1 cellular context compared by ENCODE assay signal in genomic region chr17:41891135-41892065, GRCh38.
TF ChIP-seq lines count a peak whose summit lies in the region.

No MANE protein-coding gene starts in this region.

TF ChIP-seq in HepG2, 621 proteins besides CTCF, POLR2A, EP300 and RAD21 (continued from another document):
- TF ChIP-seq ZFP91 (CRISPR knock-in tag; IDR thresholded peaks at IDR 0.05; ENCODE audit: borderline replicate concordance) (no peak), ZBTB33 (CRISPR knock-in tag; IDR thresholded peaks at IDR 0.05) (peak; percentile 89), ZFP41 (CRISPR knock-in tag; IDR thresholded peaks at IDR 0.05; ENCODE audit: borderline replicate concordance) (no peak), HOXD1 (CRISPR knock-in tag; IDR thresholded peaks at IDR 0.05) (no peak), AHDC1 (CRISPR knock-in tag; IDR thresholded peaks at IDR 0.05; ENCODE audit: borderline replicate concordance) (peak; percentile 45; the same call in 1 of the 2 replicates), AGO2 (optimal IDR thresholded peaks at IDR 0.05; ENCODE audit: low read depth, low read length) (no peak), ZNF678 (CRISPR knock-in tag; IDR thresholded peaks at IDR 0.05) (no peak), ZNF460 (CRISPR knock-in tag; IDR thresholded peaks at IDR 0.05; ENCODE audit: borderline replicate concordance) (peak; percentile 46; the same call in 1 of the 2 replicates), ADNP (CRISPR knock-in tag; IDR thresholded peaks at IDR 0.05) (0 out of 2 replicates have a peak, but pooled peaks have one; percentile 34), AFF4 (CRISPR knock-in tag; IDR thresholded peaks at IDR 0.05) (no peak), ZNF280D (CRISPR knock-in tag; IDR thresholded peaks at IDR 0.05) (peak; percentile 74; the same call in 1 of the 2 replicates), RXRB (CRISPR knock-in tag; IDR thresholded peaks at IDR 0.05; ENCODE audit: borderline replicate concordance) (peak; percentile 13; the same call in 1 of the 2 replicates), CREB3 (CRISPR knock-in tag; IDR thresholded peaks at IDR 0.05) (no peak), ZFP36L1 (CRISPR knock-in tag; IDR thresholded peaks at IDR 0.05) (no peak)
